11 cellular contexts compared by ENCODE assay signal in the genomic region with DNA sequence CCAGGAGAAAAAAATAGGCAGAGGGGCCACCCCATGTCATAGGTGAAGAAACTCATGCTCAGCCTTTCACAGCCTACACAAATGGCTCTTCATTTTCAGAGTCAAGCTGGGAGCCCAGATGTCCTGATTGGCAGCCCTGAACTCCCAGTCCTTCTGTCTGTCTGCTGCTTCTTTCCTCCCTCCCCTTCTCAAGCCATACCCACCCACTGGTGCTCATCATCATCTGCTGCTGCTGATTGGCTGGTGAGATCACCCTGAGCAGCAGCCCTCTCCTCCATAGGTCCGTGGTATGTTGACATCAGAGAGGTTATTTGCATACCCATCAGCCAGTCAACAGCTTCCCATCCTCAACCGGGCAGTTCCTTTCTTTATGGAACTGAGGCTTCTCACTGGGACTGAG. TPM values are rescaled to one million over a fixed set of nuclear protein-coding genes. Genes with fewer than 3 reads are reported as not detected.
DNase-seq lines count a peak whose midpoint lies in the region; ATAC-seq lines count a peak whose summit lies in the region.
"Had no signal": no experiment of that assay in that cellular context is flagged by ENCODE, and none has a peak within 500 bp of the region (broad histone marks: within the 10 kb centered on the region; RNA-seq: fewer than 3 reads in every experiment).

No MANE protein-coding gene starts in this region.

- no peak overlapping the region for H3K4me3 Mint-ChIP-seq in activated CD4-positive, alpha-beta T cell treated with anti-CD3 and anti-CD28 coated beads, Interleukin-2, amount 10 ng/mL, durations not matched to agents 24 days and 14 days
- no peak overlapping the region for H3K4me3 Mint-ChIP-seq in stimulated activated effector memory CD8-positive, alpha-beta T cell treated with anti-CD3 and anti-CD28 coated beads, Interleukin-12 subunit alpha, Interleukin-12 subunit beta, amount 100 ng/mL, for 72 hours
- no peak overlapping the region for H3K4me3 Mint-ChIP-seq in activated naive CD4-positive, alpha-beta T cell treated with anti-CD3 and anti-CD28 coated beads, Interleukin-2, amount 10 ng/mL, durations not matched to agents 7 days and 5 days

- no peaks in the 10 kb centered on the region for H3K9me3 Mint-ChIP-seq in activated CD4-positive, alpha-beta T cell treated with anti-CD3 and anti-CD28 coated beads, Interleukin-2, amount 10 ng/mL, durations not matched to agents 24 days and 14 days
- H3K9me3 Mint-ChIP-seq in stimulated activated effector memory CD8-positive, alpha-beta T cell treated with anti-CD3 and anti-CD28 coated beads, Interleukin-12 subunit alpha, Interleukin-12 subunit beta, amount 100 ng/mL, for 72 hours: no peaks in the 10 kb centered on the region
- H3K9me3 Mint-ChIP-seq in activated naive CD4-positive, alpha-beta T cell treated with anti-CD3 and anti-CD28 coated beads, Interleukin-2, amount 10 ng/mL, durations not matched to agents 7 days and 5 days: no peaks in the 10 kb centered on the region
- H3K9me3 Mint-ChIP-seq: CD4-positive, CD25-positive, alpha-beta regulatory T cell had no signal

- ATAC-seq in stimulated activated effector memory CD8-positive, alpha-beta T cell treated with anti-CD3 and anti-CD28 coated beads, Interleukin-12 subunit alpha, Interleukin-12 subunit beta, amount 100 ng/mL, for 72 hours: peak; percentile 20
- ATAC-seq in HG03342 (IDR thresholded peaks at IDR 0.05; ENCODE audit: unreplicated experiment): no peak

- H3K27ac Mint-ChIP-seq in activated CD4-positive, alpha-beta T cell treated with anti-CD3 and anti-CD28 coated beads, Interleukin-2, amount 10 ng/mL, durations not matched to agents 24 days and 14 days: no peak overlapping the region
- peak overlapping the region; percentile 5 for H3K27ac Mint-ChIP-seq in stimulated activated effector memory CD8-positive, alpha-beta T cell treated with anti-CD3 and anti-CD28 coated beads, Interleukin-12 subunit alpha, Interleukin-12 subunit beta, amount 100 ng/mL, for 72 hours
- no peak overlapping the region for H3K27ac Mint-ChIP-seq in activated naive CD4-positive, alpha-beta T cell treated with anti-CD3 and anti-CD28 coated beads, Interleukin-2, amount 10 ng/mL, durations not matched to agents 7 days and 5 days

- H3K36me3 Mint-ChIP-seq in activated CD4-positive, alpha-beta T cell treated with anti-CD3 and anti-CD28 coated beads, Interleukin-2, amount 10 ng/mL, durations not matched to agents 24 days and 14 days (ENCODE audit: low read depth): no peaks in the 10 kb centered on the region
- H3K36me3 Mint-ChIP-seq in stimulated activated effector memory CD8-positive, alpha-beta T cell treated with anti-CD3 and anti-CD28 coated beads, Interleukin-12 subunit alpha, Interleukin-12 subunit beta, amount 100 ng/mL, for 72 hours: peaks cover 7% of the 10 kb centered on the region
- H3K36me3 Mint-ChIP-seq in activated naive CD4-positive, alpha-beta T cell treated with anti-CD3 and anti-CD28 coated beads, Interleukin-2, amount 10 ng/mL, durations not matched to agents 7 days and 5 days: no peaks in the 10 kb centered on the region
- H3K36me3 Mint-ChIP-seq: CD4-positive, CD25-positive, alpha-beta regulatory T cell had no signal

- intact Hi-C loops in activated CD4-positive, alpha-beta T cell treated with anti-CD3 and anti-CD28 coated beads, Interleukin-2, amount 10 ng/mL, durations not matched to agents 24 days and 14 days (cut with micrococcal nuclease): no loop called here
- intact Hi-C loops in posterior cingulate gyrus (cut with DNase I): loop anchor here (10.0 kb wide), 2 partner anchors 476 to 674 kb away; no protein-coding TSS in a partner anchor

- DNase-seq in activated CD4-positive, alpha-beta T cell treated with anti-CD3 and anti-CD28 coated beads, Interleukin-2, amount 10 ng/mL, durations not matched to agents 24 days and 14 days: peak; percentile 60
- DNase-seq in activated CD4-positive, alpha-beta T cell treated with anti-CD3 and anti-CD28 coated beads, Interleukin-2, amount 50 U/mL, for 48 hours: no peak
- DNase-seq in NCI-H524 (lab: John Stamatoyannopoulos, UW) (peak; percentile 85 to 92), dermis blood vessel endothelial cell (peak; percentile 47), posterior cingulate gyrus (no peak)
- DNase-seq in stimulated activated effector memory CD8-positive, alpha-beta T cell treated with anti-CD3 and anti-CD28 coated beads, Interleukin-12 subunit alpha, Interleukin-12 subunit beta, amount 100 ng/mL, for 72 hours (ENCODE audit: low spot score in 2 of 2): peak in 1 of 2 donors; percentile 48
- DNase-seq in activated naive CD4-positive, alpha-beta T cell treated with anti-CD3 and anti-CD28 coated beads, Interleukin-2, amount 10 ng/mL, durations not matched to agents 7 days and 5 days: no peak
- DNase-seq: activated naive CD4-positive, alpha-beta T cell treated with anti-CD3 and anti-CD28 coated beads, Interleukin-2, amount 50 U/mL, for 16 hours; ovary had no signal

- peaks cover 17% of the 10 kb centered on the region for H3K4me1 Mint-ChIP-seq in activated CD4-positive, alpha-beta T cell treated with anti-CD3 and anti-CD28 coated beads, Interleukin-2, amount 10 ng/mL, durations not matched to agents 24 days and 14 days
- H3K4me1 Mint-ChIP-seq in stimulated activated effector memory CD8-positive, alpha-beta T cell treated with anti-CD3 and anti-CD28 coated beads, Interleukin-12 subunit alpha, Interleukin-12 subunit beta, amount 100 ng/mL, for 72 hours: peaks cover 47% of the 10 kb centered on the region
- H3K4me1 Mint-ChIP-seq in activated naive CD4-positive, alpha-beta T cell treated with anti-CD3 and anti-CD28 coated beads, Interleukin-2, amount 10 ng/mL, durations not matched to agents 7 days and 5 days: peaks cover 11% of the 10 kb centered on the region

- peaks cover 23% of the 10 kb centered on the region for H3K27me3 Mint-ChIP-seq in activated CD4-positive, alpha-beta T cell treated with anti-CD3 and anti-CD28 coated beads, Interleukin-2, amount 10 ng/mL, durations not matched to agents 24 days and 14 days
- peaks cover 55% of the 10 kb centered on the region for H3K27me3 Mint-ChIP-seq in activated naive CD4-positive, alpha-beta T cell treated with anti-CD3 and anti-CD28 coated beads, Interleukin-2, amount 10 ng/mL, durations not matched to agents 7 days and 5 days

- CTCF ChIA-PET in activated naive CD4-positive, alpha-beta T cell treated with anti-CD3 and anti-CD28 coated beads, Interleukin-2, amount 10 ng/mL, durations not matched to agents 7 days and 5 days (lab: Charles Lee): interaction anchor here (0.7 to 12.6 kb wide), 5 partner anchors 15 to 171 kb away, joined by 3 to 382 read pairs (median 5); no protein-coding TSS in a partner anchor

RNA-seq across cellular contexts. Expression of a gene that starts 46.1 kb away (rescaled TPM):
- 1.4 and 1.9 TPM in 2 replicates for total RNA-seq in activated CD4-positive, alpha-beta T cell treated with anti-CD3 and anti-CD28 coated beads, Interleukin-2, amount 10 ng/mL, durations not matched to agents 24 days and 14 days
- 11.7 and 14.6 TPM in 2 replicates for total RNA-seq in dermis blood vessel endothelial cell

Comparison
In these comparisons a context has a peak if more than half of its experiments do, and no peak if none do; other contexts are left out.
1. DNase-seq: peak in activated CD4-positive, alpha-beta T cell treated with anti-CD3 and anti-CD28 coated beads, Interleukin-2, amount 10 ng/mL, durations not matched to agents 24 days and 14 days (single experiment), NCI-H524 (2 of 2) and dermis blood vessel endothelial cell (single experiment); none in activated CD4-positive, alpha-beta T cell treated with anti-CD3 and anti-CD28 coated beads, Interleukin-2, amount 50 U/mL, for 48 hours (0 of 2), posterior cingulate gyrus (0 of 10) and activated naive CD4-positive, alpha-beta T cell treated with anti-CD3 and anti-CD28 coated beads, Interleukin-2, amount 10 ng/mL, durations not matched to agents 7 days and 5 days (single experiment).